Comparison of ENCODE assay signal across 24 cellular contexts in genomic region chr11:12073436-12073835, GRCh38.
"Had no signal": no experiment of that assay in that cellular context is flagged by ENCODE, and none has a peak within 500 bp of the region (broad histone marks: within the 10 kb centered on the region; RNA-seq: fewer than 3 reads in every experiment).

No MANE protein-coding gene starts in this region.

- H3K4me3 ChIP-seq: ascending aorta, body of pancreas had no signal

- H3K4me3 Mint-ChIP-seq: activated CD8-positive, alpha-beta T cell treated with anti-CD3 and anti-CD28 coated beads for 36 hours; activated naive CD4-positive, alpha-beta T cell treated with anti-CD3 and anti-CD28 coated beads, Interleukin-2, amount 50 U/mL, for 24 hours; IgD-negative memory B cell; T-cell had no signal

- H3K36me3 Mint-ChIP-seq: activated naive CD4-positive, alpha-beta T cell treated with anti-CD3 and anti-CD28 coated beads, Interleukin-2, amount 50 U/mL, for 24 hours; T-cell had no signal

- H3K27me3 ChIP-seq: ascending aorta, body of pancreas had no signal

- H3K4me2 ChIP-seq: KMS-11 had no signal

- H3K27me3 Mint-ChIP-seq: activated CD8-positive, alpha-beta T cell treated with anti-CD3 and anti-CD28 coated beads for 36 hours; activated naive CD4-positive, alpha-beta T cell treated with anti-CD3 and anti-CD28 coated beads, Interleukin-2, amount 50 U/mL, for 24 hours; T-cell had no signal

- H3K27ac ChIP-seq: ascending aorta, body of pancreas, KMS-11, WERI-Rb-1 had no signal

- FAIRE-seq: RCC 7860 had no signal

- ATAC-seq: activated CD8-positive, alpha-beta T cell treated with anti-CD3 and anti-CD28 coated beads for 36 hours; body of pancreas; T-cell had no signal

- H3K9me3 Mint-ChIP-seq: activated CD8-positive, alpha-beta T cell treated with anti-CD3 and anti-CD28 coated beads for 36 hours; activated naive CD4-positive, alpha-beta T cell treated with anti-CD3 and anti-CD28 coated beads, Interleukin-2, amount 50 U/mL, for 24 hours; T-cell had no signal

- H3K4me1 ChIP-seq: body of pancreas had no signal

- DNase-seq: activated CD4-positive, alpha-beta T cell treated with anti-CD3 and anti-CD28 coated beads for 4 hours; activated CD8-positive, alpha-beta memory T cell treated with anti-CD3 and anti-CD28 coated beads, Interleukin-2, amount 50 U/mL, for 48 hours; activated CD8-positive, alpha-beta T cell treated with anti-CD3 and anti-CD28 coated beads for 36 hours; activated effector memory CD4-positive, alpha-beta T cell treated with Interleukin-2 at 50 U/mL for 16 hours; activated naive CD4-positive, alpha-beta T cell; activated T-cell treated with anti-CD3 and anti-CD28 coated beads, Interleukin-2, amount 50 U/mL, for 1 hour; body of pancreas; MM.1S; NCI-H1105; NCI-H1436; NCI-H1694 treated with DMSO at 0.1 percent for 48 hours; NCI-H2029 treated with DMSO at 0.1 percent for 48 hours; NCI-H510A treated with DMSO at 0.1 percent for 48 hours; NCI-H69; NK-92 treated with Interleukin-12 subunit alpha and Interleukin-12 subunit beta, amount 100 ng/mL, for 24 hours; OCI-M1; SIG-M5; T-cell; WERI-Rb-1 had no signal

- H3K9me3 ChIP-seq: ascending aorta, body of pancreas had no signal

- H3K36me3 ChIP-seq: ascending aorta, WERI-Rb-1 had no signal

- H3K27ac Mint-ChIP-seq: activated CD8-positive, alpha-beta T cell treated with anti-CD3 and anti-CD28 coated beads for 36 hours; activated naive CD4-positive, alpha-beta T cell treated with anti-CD3 and anti-CD28 coated beads, Interleukin-2, amount 50 U/mL, for 24 hours; IgD-negative memory B cell; T-cell had no signal

- H3K4me1 Mint-ChIP-seq: activated naive CD4-positive, alpha-beta T cell treated with anti-CD3 and anti-CD28 coated beads, Interleukin-2, amount 50 U/mL, for 24 hours; IgD-negative memory B cell had no signal
